ENCODE assay signal across 8 cellular contexts in the genomic region with DNA sequence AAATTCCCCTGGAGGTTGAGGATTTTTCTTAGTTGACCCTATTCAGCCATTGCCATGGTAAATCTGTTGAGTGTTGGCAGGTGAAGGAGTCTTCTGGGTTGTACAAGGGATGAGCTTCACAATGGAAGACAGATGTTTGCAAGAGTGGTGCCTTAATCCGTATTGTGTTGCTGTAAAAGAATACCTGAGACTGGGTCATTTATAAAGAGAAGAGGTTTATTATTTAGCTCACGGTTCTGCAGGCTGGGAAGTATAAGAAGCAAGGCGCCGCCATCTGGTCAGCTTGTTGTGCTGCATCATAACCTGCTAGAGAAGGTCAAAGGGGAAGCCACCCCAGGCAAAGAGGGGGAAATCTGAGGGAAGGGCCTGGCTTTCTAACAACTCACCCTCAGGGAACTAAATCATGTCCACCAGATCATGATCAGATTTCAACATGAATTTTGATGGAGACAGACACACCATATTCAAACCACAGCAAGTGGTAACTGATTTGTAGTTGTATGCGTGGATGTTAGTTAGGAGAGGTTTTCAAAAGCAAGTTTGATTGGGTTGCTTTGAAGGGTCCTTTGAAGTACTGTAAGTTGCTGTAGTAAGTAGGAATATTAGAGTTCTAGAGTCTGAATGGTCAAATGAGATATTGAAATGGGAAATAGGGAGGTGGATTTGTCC. TPM values are rescaled to one million over a fixed set of nuclear protein-coding genes. Genes with fewer than 3 reads are reported as not detected.
DNase-seq lines count a peak whose midpoint lies in the region; ATAC-seq and TF ChIP-seq lines count a peak whose summit lies in the region.

No MANE protein-coding gene starts in this region.

- ATAC-seq in CD8-positive, alpha-beta T cell = peak; percentile 28
- ATAC-seq in HG03108 (IDR thresholded peaks at IDR 0.05; ENCODE audit: unreplicated experiment) = no peak

- no peaks in the 10 kb centered on the region for H3K36me3 ChIP-seq in CD8-positive, alpha-beta T cell (ENCODE audit: insufficient read depth, low read length)

- intact Hi-C loops in CD8-positive, alpha-beta T cell (cut with DNase I, micrococcal nuclease) = loop anchor here (1.0 to 10.0 kb wide), 4 partner anchors 208 to 636 kb away; no protein-coding TSS in a partner anchor

- TF ChIP-seq CTCF in CD8-positive, alpha-beta T cell (IDR thresholded peaks at IDR 0.05) = peak; percentile 38

- peak overlapping the region; percentile 26 for H3K4me3 Mint-ChIP-seq in CD8-positive, alpha-beta T cell

- no peak overlapping the region for H3K27ac ChIP-seq in CD8-positive, alpha-beta T cell (ENCODE audit: low read depth, low read length)

- no peak overlapping the region for H3K4me3 ChIP-seq in CD8-positive, alpha-beta T cell (ENCODE audit: low read depth, low read length)

- CTCF ChIA-PET in CD8-positive, alpha-beta T cell (lab: Charles Lee) = interaction anchor here (0.5 to 4.0 kb wide), 12 partner anchors 12 to 210 kb away, joined by 3 to 29 read pairs (median 4); partner anchors contain the start of gene FCHO2

- peaks cover 2% of the 10 kb centered on the region for H3K27me3 Mint-ChIP-seq in CD8-positive, alpha-beta T cell (ENCODE audit: low read depth)

- H3K4me1 ChIP-seq in CD8-positive, alpha-beta T cell (ENCODE audit: insufficient read depth, low read length) = peaks cover 16% of the 10 kb centered on the region

- H3K4me1 Mint-ChIP-seq in CD8-positive, alpha-beta T cell (ENCODE audit: low read depth) = peaks cover 30% of the 10 kb centered on the region

- H3K27me3 ChIP-seq in CD8-positive, alpha-beta T cell (ENCODE audit: insufficient read depth, low read length) = no peaks in the 10 kb centered on the region

- peaks cover 4% of the 10 kb centered on the region for H3K36me3 Mint-ChIP-seq in CD8-positive, alpha-beta T cell

- no peaks in the 10 kb centered on the region for H3K9me3 Mint-ChIP-seq in CD8-positive, alpha-beta T cell

- peak overlapping the region; percentile 28 for H3K27ac Mint-ChIP-seq in CD8-positive, alpha-beta T cell

- DNase-seq in CD8-positive, alpha-beta T cell = peak; percentile 16 to 57 (median 46)
- DNase-seq in HCEC 1CT (peak; percentile 69), NCI-H2227 (lab: John Stamatoyannopoulos, UW; ENCODE audit: unreplicated experiment) (peak; percentile 51), medulla oblongata (ENCODE audit: extremely low spot score) (peak; percentile 83)
- DNase-seq in activated CD4-positive, alpha-beta T cell treated with anti-CD3 and anti-CD28 coated beads for 4 hours = peak; percentile 42 to 44
- peak; percentile 20 for DNase-seq in effector CD4-positive, alpha-beta T cell
- DNase-seq in stimulated activated CD8-positive, alpha-beta memory T cell treated with anti-CD3 and anti-CD28 coated beads, Interleukin-15, amount 100 ng/mL, for 1 hour (ENCODE audit: low read depth) = peak; percentile 3

- H3K9me3 ChIP-seq in CD8-positive, alpha-beta T cell (ENCODE audit: low read length) = no peaks in the 10 kb centered on the region

- POLR2A ChIA-PET in CD8-positive, alpha-beta T cell (lab: Charles Lee) = interaction anchor here (0.6 to 0.9 kb wide), 2 partner anchors 41 to 499 kb away, joined by 3 to 5 read pairs; partner anchors contain the start of genes MRPS27 and PTCD2

RNA-seq across cellular contexts. Expression of gene TNPO1, which starts 2.5 kb away (rescaled TPM):
- 10 to 100 TPM; 76.5 to 96.5 TPM for total RNA-seq in CD8-positive, alpha-beta T cell

Comparison
In these comparisons a context has a peak if more than half of its experiments do, and no peak if none do; other contexts are left out.
1. DNase-seq: peak in every context shown above with its lines; median percentile 83 in medulla oblongata; 69 in HCEC 1CT; 51 in NCI-H2227; 46 in CD8-positive, alpha-beta T cell; 43 in activated CD4-positive, alpha-beta T cell treated with anti-CD3 and anti-CD28 coated beads for 4 hours; 20 in effector CD4-positive, alpha-beta T cell; 3 in stimulated activated CD8-positive, alpha-beta memory T cell treated with anti-CD3 and anti-CD28 coated beads, Interleukin-15, amount 100 ng/mL, for 1 hour.